Comparison of ENCODE assay signal across 8 cellular contexts in the genomic region with DNA sequence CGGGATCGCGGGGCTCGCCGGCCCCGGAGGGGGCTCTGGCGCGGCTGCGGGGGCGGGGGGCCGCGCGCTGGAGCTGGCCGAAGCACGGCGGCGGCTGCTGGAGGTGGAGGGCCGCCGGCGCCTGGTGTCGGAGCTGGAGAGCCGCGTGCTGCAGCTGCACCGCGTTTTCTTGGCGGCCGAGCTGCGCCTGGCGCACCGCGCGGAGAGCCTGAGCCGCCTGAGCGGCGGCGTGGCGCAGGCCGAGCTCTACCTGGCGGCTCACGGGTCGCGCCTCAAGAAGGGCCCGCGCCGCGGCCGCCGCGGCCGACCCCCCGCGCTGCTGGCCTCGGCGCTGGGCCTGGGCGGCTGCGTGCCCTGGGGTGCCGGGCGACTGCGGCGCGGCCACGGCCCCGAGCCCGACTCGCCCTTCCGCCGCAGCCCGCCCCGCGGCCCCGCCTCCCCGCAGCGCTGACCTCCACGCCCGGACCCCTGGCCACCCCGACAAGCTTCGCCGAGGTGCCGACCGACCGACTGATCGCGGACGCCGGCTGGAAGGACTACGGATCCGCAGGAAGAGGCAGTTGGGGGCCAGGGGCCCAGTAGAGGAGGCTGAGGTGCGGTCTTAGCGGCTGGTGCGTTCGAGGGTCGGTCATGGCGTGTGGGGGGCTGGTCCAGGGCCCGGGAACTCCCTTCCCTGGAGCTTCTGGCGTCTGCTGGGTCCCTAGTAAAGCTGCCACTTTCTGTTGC. TPM values are rescaled to one million over a fixed set of nuclear protein-coding genes. Genes with fewer than 3 reads are reported as not detected.
A peak's percentile ranks its signal among the peaks of the same experiment; 100 is the strongest.
DNase-seq lines count a peak whose midpoint lies in the region; ATAC-seq and TF ChIP-seq lines count a peak whose summit lies in the region.

No MANE protein-coding gene starts in this region.

- peak overlapping the region; percentile 77 for H3K18ac ChIP-seq in mesendoderm (ENCODE audit: low read length)

- no peak overlapping the region for H2BK120ac ChIP-seq in mesendoderm (ENCODE audit: low read depth, low read length)

- H3K9ac ChIP-seq in SK-N-SH (peak overlapping the region; percentile 60), mesendoderm (ENCODE audit: low read length) (peak overlapping the region; percentile 68)

- H4K5ac ChIP-seq in mesendoderm (ENCODE audit: low read length) = no peak overlapping the region

- H3K4ac ChIP-seq in mesendoderm (ENCODE audit: low read depth, low read length) = peak overlapping the region; percentile 88

- peak overlapping the region; percentile 88 for H3K56ac ChIP-seq in mesendoderm (ENCODE audit: low read length)

- ATAC-seq in SK-N-SH treated with all-trans-retinoic acid at 6 μM for 48 hours (no peak), upper lobe of left lung (ENCODE audit: low FRiP score in 2 of 2) (peak in 1 of 2 donors; percentile 2), GM19328 (IDR thresholded peaks at IDR 0.05; ENCODE audit: unreplicated experiment) (no peak), GM21390 (IDR thresholded peaks at IDR 0.05; ENCODE audit: unreplicated experiment) (no peak)

- H3K23ac ChIP-seq in mesendoderm (ENCODE audit: low read length) = no peak overlapping the region

- H3K79me2 ChIP-seq in SK-N-SH (ENCODE audit: insufficient read depth) (peaks cover 5% of the 10 kb centered on the region), mesendoderm (ENCODE audit: control insufficient read depth, insufficient read depth, low read length) (peaks cover 4% of the 10 kb centered on the region)

- H3K27ac ChIP-seq in SK-N-SH (ENCODE audit: low read depth in 2 of 2, low read length in 1 of 2) (no peak overlapping the region), mesendoderm (ENCODE audit: low read depth, low read length) (peak overlapping the region; percentile 1), upper lobe of left lung (peak overlapping the region; percentile 58 to 79 (median 70))

- CTCF ChIA-PET in SK-N-SH (lab: Yijun Ruan, JAX) = interaction anchor here (0.6 to 2.9 kb wide), 8 partner anchors 11 to 613 kb away, joined by 3 to 18 read pairs (median 4); a partner anchor contains a TSS

- no peak overlapping the region for H4K8ac ChIP-seq in mesendoderm (ENCODE audit: low read depth, low read length)

- no peak for TF ChIP-seq RAD21 in SK-N-SH (IDR thresholded peaks at IDR 0.05; ENCODE audit: low read length)

- no peaks in the 10 kb centered on the region; the same call in 1 of the 2 replicates for H4K20me1 ChIP-seq in SK-N-SH (ENCODE audit: insufficient read depth)

- H2BK5ac ChIP-seq in mesendoderm (ENCODE audit: low read length) = no peak overlapping the region

- DNase-seq in SK-N-SH = peak; percentile 81
- peak; percentile 43 for DNase-seq in RKO (ENCODE audit: low spot score)
- DNase-seq in cardiac fibroblast (ENCODE audit: low read depth in 2 of 2) = no peak
- no peak for DNase-seq in mesendoderm
- peak in 1 of 2 donors; percentile 89 for DNase-seq in upper lobe of left lung

- peak overlapping the region; percentile 76; the same call in 1 of the 2 replicates for H2AFZ ChIP-seq in SK-N-SH (ENCODE audit: low read depth)

- no peaks in the 10 kb centered on the region for H3K9me2 ChIP-seq in SK-N-SH

- POLR2A ChIA-PET in SK-N-SH (lab: Yijun Ruan, JAX) = interaction anchor here (0.9 to 1.3 kb wide), 2 partner anchors 161 to 372 kb away, joined by 3 to 4 read pairs; a partner anchor contains a TSS

- H3K27me3 ChIP-seq in SK-N-SH (ENCODE audit: insufficient read depth) = no peaks in the 10 kb centered on the region
- H3K27me3 ChIP-seq in mesendoderm (ENCODE audit: insufficient read depth, low read length, poor library complexity) = no peaks in the 10 kb centered on the region
- peaks cover 0 to 22% (median 8%) of the 10 kb centered on the region in 4 donors for H3K27me3 ChIP-seq in upper lobe of left lung

- no peak overlapping the region for H2AK5ac ChIP-seq in mesendoderm (ENCODE audit: low read length)

- H3K4me3 ChIP-seq in SK-N-SH (ENCODE audit: low read depth in 2 of 2, low read length in 1 of 2) = peak overlapping the region; percentile 48 to 71
- peak overlapping the region; percentile 70 to 77 for H3K4me3 ChIP-seq in cardiac fibroblast (replicated peaks in 1 of 2; ENCODE audit: low read depth in 2 of 2, low read length in 2 of 2)
- peak overlapping the region; percentile 34 for H3K4me3 ChIP-seq in mesendoderm (ENCODE audit: low read length)
- peak overlapping the region; percentile 49 to 91 (median 78) for H3K4me3 ChIP-seq in upper lobe of left lung

- H3K4me1 ChIP-seq in SK-N-SH (ENCODE audit: control insufficient read depth in 1 of 2, insufficient read depth in 2 of 2, low read depth in 1 of 2, low read length in 1 of 2) (peaks cover 12 to 16% of the 10 kb centered on the region in 2 experiments; a peak in 2 of 4 replicates), mesendoderm (ENCODE audit: control insufficient read depth, low read depth, low read length) (peaks cover 13% of the 10 kb centered on the region), upper lobe of left lung (peaks cover 32 to 59% (median 45%) of the 10 kb centered on the region in 4 donors)

- peaks cover 5% of the 10 kb centered on the region for H3K79me1 ChIP-seq in mesendoderm (ENCODE audit: low read length)

- TF ChIP-seq EP300 in SK-N-SH (IDR thresholded peaks at IDR 0.05; ENCODE audit: borderline replicate concordance in 1 of 2, low read depth in 1 of 2, low read length in 1 of 2) (no peak), upper lobe of left lung (IDR thresholded peaks at IDR 0.05) (no peak)

- peak overlapping the region; percentile 96 for H3K4me2 ChIP-seq in SK-N-SH
- H3K4me2 ChIP-seq in mesendoderm (ENCODE audit: low read length) = peak overlapping the region; percentile 81

- TF ChIP-seq POLR2A in upper lobe of left lung (IDR thresholded peaks at IDR 0.05) = no peak

- H2BK15ac ChIP-seq in mesendoderm (replicated peaks; ENCODE audit: low read depth) = no peak overlapping the region

- H3F3A ChIP-seq in SK-N-SH (replicated peaks; ENCODE audit: insufficient read depth) = peaks cover 10% of the 10 kb centered on the region

- H3K9me3 ChIP-seq in SK-N-SH (no peaks in the 10 kb centered on the region), upper lobe of left lung (no peaks in the 10 kb centered on the region)

- H3K36me3 ChIP-seq in SK-N-SH (replicated peaks in 1 of 2; ENCODE audit: control insufficient read depth in 1 of 2, insufficient read depth in 2 of 2, low read length in 1 of 2) (no peaks in the 10 kb centered on the region), mesendoderm (ENCODE audit: control insufficient read depth, insufficient read depth, low read length) (no peaks in the 10 kb centered on the region), upper lobe of left lung (no peaks in the 10 kb centered on the region)

- TF ChIP-seq CTCF in SK-N-SH (IDR thresholded peaks at IDR 0.05) = no peak
- no peak for TF ChIP-seq CTCF in cardiac fibroblast (IDR thresholded peaks at IDR 0.05; ENCODE audit: low read depth, low read length)
- TF ChIP-seq CTCF in upper lobe of left lung (IDR thresholded peaks at IDR 0.05) = no peak

- no CpG with 5 or more reads among the region's 95 CpGs for WGBS in SK-N-SH (ENCODE audit: low lambda C conversion rate)
- no CpG with 5 or more reads among the region's 95 CpGs for WGBS in mesendoderm (ENCODE audit: extremely low coverage, insufficient coverage, low lambda C conversion rate)
- 2% methylated on average over 16 of the region's 95 CpGs; no CpG with 5 or more reads in 1 of the 2 donors for WGBS in upper lobe of left lung, 2 donors

TF ChIP-seq in SK-N-SH, 30 proteins besides CTCF, POLR2A, EP300 and RAD21 (continues in another document):
- TF ChIP-seq TEAD4 (IDR thresholded peaks at IDR 0.05; ENCODE audit: borderline replicate concordance, insufficient read depth) (no peak), EZH2phosphoT487 (IDR thresholded peaks at IDR 0.05; ENCODE audit: borderline replicate concordance, low read depth) (no peak)
- TF ChIP-seq, protein P1, sequence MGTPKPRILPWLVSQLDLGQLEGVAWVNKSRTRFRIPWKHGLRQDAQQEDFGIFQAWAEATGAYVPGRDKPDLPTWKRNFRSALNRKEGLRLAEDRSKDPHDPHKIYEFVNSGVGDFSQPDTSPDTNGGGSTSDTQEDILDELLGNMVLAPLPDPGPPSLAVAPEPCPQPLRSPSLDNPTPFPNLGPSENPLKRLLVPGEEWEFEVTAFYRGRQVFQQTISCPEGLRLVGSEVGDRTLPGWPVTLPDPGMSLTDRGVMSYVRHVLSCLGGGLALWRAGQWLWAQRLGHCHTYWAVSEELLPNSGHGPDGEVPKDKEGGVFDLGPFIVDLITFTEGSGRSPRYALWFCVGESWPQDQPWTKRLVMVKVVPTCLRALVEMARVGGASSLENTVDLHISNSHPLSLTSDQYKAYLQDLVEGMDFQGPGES (IDR thresholded peaks at IDR 0.05; ENCODE audit: low read depth, low read length) = no peak

TF ChIP-seq in SK-N-SH treated with all-trans-retinoic acid at 6 μM for 48 hours, 23 proteins besides CTCF, POLR2A, EP300 and RAD21 (continues in another document):
- no peak for TF ChIP-seq ESRRG (CRISPR knock-in tag; IDR thresholded peaks at IDR 0.05)
- TF ChIP-seq RARB (CRISPR knock-in tag; IDR thresholded peaks at IDR 0.05) = no peak
- TF ChIP-seq CSDC2 (CRISPR knock-in tag; IDR thresholded peaks at IDR 0.05) = no peak
- no peak for TF ChIP-seq GLIS3 (CRISPR knock-in tag; IDR thresholded peaks at IDR 0.05)
- no peak for TF ChIP-seq OSR1 (CRISPR knock-in tag; IDR thresholded peaks at IDR 0.05)

RNA-seq across cellular contexts. Expression of a gene that starts 0.7 kb away (rescaled TPM):
- 8.8 and 11.6 TPM in 2 replicates for polyA plus RNA-seq in SK-N-SH (2012; rRNA removed)
- polyA plus RNA-seq in SK-N-SH (2012; cell fraction: cytosol; rRNA removed) = 8.5 and 11.5 TPM in 2 replicates
- 5.7 and 6.1 TPM in 2 replicates for polyA plus RNA-seq in SK-N-SH (2012; cell fraction: nucleus; rRNA removed)
- 20.9 TPM for polyA plus RNA-seq in mesendoderm (2013, experiment 1 of 2)
- 21.5 TPM for polyA plus RNA-seq in mesendoderm (2013, experiment 2 of 2)
- total RNA-seq in upper lobe of left lung = 10 to 100 TPM in 5 of 6 donors, 1 to 10 TPM in 1; 9.1 to 38.0 (median 26.0) TPM

RNA-seq across cellular contexts. Expression of a gene that starts 18.5 kb away (rescaled TPM):
- 0.78 and 1.2 TPM in 2 replicates for polyA plus RNA-seq in SK-N-SH (2012; rRNA removed)
- 0.71 and 1.2 TPM in 2 replicates for polyA plus RNA-seq in SK-N-SH (2012; cell fraction: cytosol; rRNA removed)
- 0.63 and 0.79 TPM in 2 replicates for polyA plus RNA-seq in SK-N-SH (2012; cell fraction: nucleus; rRNA removed)
- 26.2 TPM for polyA plus RNA-seq in mesendoderm (2013, experiment 1 of 2)
- polyA plus RNA-seq in mesendoderm (2013, experiment 2 of 2) = 28.4 TPM
- total RNA-seq in upper lobe of left lung = 100 to 1,000 TPM in 1 of 6 donors, 10 to 100 TPM in 5; 10.5 to 124 (median 43.1) TPM

RNA-seq across cellular contexts. Expression of a gene that starts 33.9 kb away (rescaled TPM):
- not detected in 2 replicates for polyA plus RNA-seq in SK-N-SH (2012; rRNA removed)
- not detected in 2 replicates for polyA plus RNA-seq in SK-N-SH (2012; cell fraction: cytosol; rRNA removed)
- not detected in 2 replicates for polyA plus RNA-seq in SK-N-SH (2012; cell fraction: nucleus; rRNA removed)
- 9.8 TPM for polyA plus RNA-seq in mesendoderm (2013, experiment 1 of 2)
- polyA plus RNA-seq in mesendoderm (2013, experiment 2 of 2) = 9.7 TPM
- total RNA-seq in upper lobe of left lung = 10 to 100 TPM in 4 of 6 donors, 1 to 10 TPM in 2; 7.7 to 23.3 (median 11.8) TPM

Comparison
In these comparisons a context has a peak if more than half of its experiments do, and no peak if none do; other contexts are left out.
1. DNase-seq: peak in SK-N-SH (single experiment) and RKO (single experiment); none in cardiac fibroblast (0 of 2) and mesendoderm (single experiment).
2. H3K27ac ChIP-seq: peak in mesendoderm (single experiment) and upper lobe of left lung (4 of 4); none in SK-N-SH (0 of 2).
3. Peak in every context shown above with its lines, with median percentiles within 50 percentile points of each other: H3K4me3 ChIP-seq.